ENCODE assay signal across 27 cellular contexts in the genomic region with DNA sequence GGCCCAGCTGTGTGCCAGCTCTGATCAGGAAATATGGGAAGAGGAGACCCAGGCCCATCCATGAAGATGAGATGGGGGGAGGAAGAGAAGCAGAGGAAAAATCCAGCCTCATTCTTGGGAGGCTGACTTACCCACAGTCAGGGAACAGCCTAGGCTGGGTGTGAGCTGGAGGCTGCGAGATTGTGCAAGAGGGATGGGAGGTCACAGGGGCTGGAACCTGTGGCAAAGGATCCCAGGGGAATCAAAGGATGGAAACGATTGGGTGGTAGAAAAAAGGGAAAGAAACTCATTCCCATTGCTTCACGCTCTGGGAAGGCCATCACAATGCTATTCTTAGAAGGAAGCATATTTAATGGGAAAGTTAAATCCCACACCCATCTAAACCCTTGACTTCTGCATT. TPM values are rescaled to one million over a fixed set of nuclear protein-coding genes. Genes with fewer than 3 reads are reported as not detected.
DNase-seq lines count a peak whose midpoint lies in the region; ATAC-seq and TF ChIP-seq lines count a peak whose summit lies in the region.
"Had no signal": no experiment of that assay in that cellular context is flagged by ENCODE, and none has a peak within 500 bp of the region (broad histone marks: within the 10 kb centered on the region; RNA-seq: fewer than 3 reads in every experiment).

No MANE protein-coding gene starts in this region.

- H3K4me2 ChIP-seq in mammary epithelial cell (ENCODE audit: insufficient read depth, low read depth, low read length) (no peak overlapping the region), mesenchymal stem cell (ENCODE audit: low read length, poor library complexity, severe bottlenecking) (no peak overlapping the region)

- POLR2A ChIA-PET in MCF 10A (lab: Yijun Ruan, JAX) = no interaction called here

- no peaks in the 10 kb centered on the region for H3K79me2 ChIP-seq in mammary epithelial cell (ENCODE audit: insufficient read depth, low read length)

- H2BK12ac ChIP-seq in mesenchymal stem cell (ENCODE audit: low read length in 2 of 2) = no peak overlapping the region

- no peak overlapping the region for H2BK5ac ChIP-seq in mesenchymal stem cell (ENCODE audit: low read depth, low read length, poor library complexity, severe bottlenecking)

- H2AFZ ChIP-seq in mammary epithelial cell (ENCODE audit: low read depth, low read length) (no peak overlapping the region), mesenchymal stem cell (ENCODE audit: low read depth, low read length) (no peak overlapping the region)

- no peak overlapping the region for H2BK15ac ChIP-seq in mesenchymal stem cell (ENCODE audit: low read depth, poor library complexity, severe bottlenecking)

- no peaks in the 10 kb centered on the region for H3K9me3 Mint-ChIP-seq in MCF 10A (ENCODE audit: unreplicated experiment)
- H3K9me3 Mint-ChIP-seq: activated B cell treated with CpG ODN at 0.5 μM for 24 hours; activated CD8-positive, alpha-beta T cell treated with anti-CD3 and anti-CD28 coated beads for 36 hours; activated naive CD4-positive, alpha-beta T cell treated with anti-CD3 and anti-CD28 coated beads, Interleukin-2, amount 50 U/mL, for 24 hours; activated T-cell treated with anti-CD3 and anti-CD28 coated beads, Interleukin-2, amount 50 U/mL, for 4 hours; T-helper 2 cell treated with Interferon-gamma antibody and Interleukin-4, amounts not matched to agents 5 μg/mL and 100 μg/mL, for 36 hours had no signal

- H2AK5ac ChIP-seq in mesenchymal stem cell (ENCODE audit: low read length, severe bottlenecking) = no peak overlapping the region

- DNase-seq in MCF 10A (ENCODE audit: unreplicated experiment) (peak; percentile 47), mammary epithelial cell (no peak), fibroblast of pulmonary artery (ENCODE audit: low read depth) (peak; percentile 29), mesenchymal stem cell (peak; percentile 36), aorta (peak in 1 of 2 donors; percentile 82)
- DNase-seq: activated B cell treated with CpG ODN at 0.5 μM for 24 hours; activated CD8-positive, alpha-beta T cell treated with anti-CD3 and anti-CD28 coated beads for 36 hours; activated T-cell treated with anti-CD3 and anti-CD28 coated beads, Interleukin-2, amount 50 U/mL, for 4 hours; colonic mucosa; MM.1S; NCI-H1694 treated with DMSO at 0.1 percent for 48 hours; NCI-H226; retina; stimulated activated CD4-positive, alpha-beta T cell treated with anti-CD3 and anti-CD28 coated beads, Interleukin-1b, Interleukin-23, amount 100 ng/mL, for 48 hours; stimulated activated naive CD4-positive, alpha-beta T cell; trophoblast cell had no signal

- no peak for TF ChIP-seq CTCF in MCF 10A (IDR thresholded peaks at IDR 0.05; ENCODE audit: unreplicated experiment)
- TF ChIP-seq CTCF in mammary epithelial cell (conservative IDR thresholded peaks at IDR 0.05 in 1 of 2, IDR thresholded peaks at IDR 0.05 in 1 of 2; ENCODE audit: extremely low read depth in 1 of 2, insufficient read depth in 1 of 2, low read depth in 1 of 2, low read length in 2 of 2) = no peak
- no peak for TF ChIP-seq CTCF in fibroblast of pulmonary artery (IDR thresholded peaks at IDR 0.05; ENCODE audit: low read length, missing control alignments)

- no peaks in the 10 kb centered on the region for H3K36me3 Mint-ChIP-seq in MCF 10A (ENCODE audit: insufficient read depth, unreplicated experiment)
- H3K36me3 Mint-ChIP-seq: activated naive CD4-positive, alpha-beta T cell treated with anti-CD3 and anti-CD28 coated beads, Interleukin-2, amount 50 U/mL, for 24 hours had no signal

- intact Hi-C loops in MCF 10A (cut with micrococcal nuclease) (no loop called here), mammary epithelial cell (cut with micrococcal nuclease) (no loop called here), aorta (cut with DNase I) (no loop called here)

- no peaks in the 10 kb centered on the region for H3K79me1 ChIP-seq in mesenchymal stem cell (replicated peaks; ENCODE audit: low read length, poor library complexity, severe bottlenecking)

- H4K91ac ChIP-seq in mesenchymal stem cell (ENCODE audit: low read length) = no peak overlapping the region

- H3K36me3 ChIP-seq in mammary epithelial cell (ENCODE audit: insufficient read depth, low read length) (no peaks in the 10 kb centered on the region), mesenchymal stem cell (ENCODE audit: control insufficient read depth in 1 of 2, insufficient read depth in 2 of 2, low read depth in 1 of 2, low read length in 2 of 2) (no peaks in the 10 kb centered on the region), aorta (ENCODE audit: control insufficient read depth in 1 of 2, insufficient read depth in 2 of 2, low read length in 1 of 2) (no peaks in the 10 kb centered on the region)
- H3K36me3 ChIP-seq: colonic mucosa, neutrophil had no signal

- no peak overlapping the region for H4K8ac ChIP-seq in mesenchymal stem cell (ENCODE audit: low read length)

- no peaks in the 10 kb centered on the region for H4K20me1 ChIP-seq in mammary epithelial cell (ENCODE audit: insufficient read depth, low read length)

- no peaks in the 10 kb centered on the region for H3K4me1 Mint-ChIP-seq in MCF 10A (ENCODE audit: insufficient read depth, unreplicated experiment)
- H3K4me1 Mint-ChIP-seq: activated B cell treated with CpG ODN at 0.5 μM for 24 hours; activated naive CD4-positive, alpha-beta T cell treated with anti-CD3 and anti-CD28 coated beads, Interleukin-2, amount 50 U/mL, for 24 hours had no signal

- H3K9ac ChIP-seq in mammary epithelial cell (ENCODE audit: insufficient read depth, low read length) = no peak overlapping the region
- H3K9ac ChIP-seq in mesenchymal stem cell (ENCODE audit: low read length) = no peak overlapping the region

- H3K23ac ChIP-seq in mesenchymal stem cell (ENCODE audit: low read length in 2 of 2) = no peak overlapping the region

- H3K27ac ChIP-seq in mammary epithelial cell (ENCODE audit: insufficient read depth, low read depth, low read length) (no peak overlapping the region), mesenchymal stem cell (ENCODE audit: low read length, poor library complexity, severe bottlenecking) (no peak overlapping the region), aorta (ENCODE audit: low read depth in 1 of 2, low read length in 2 of 2) (no peak overlapping the region)
- H3K27ac ChIP-seq: 22Rv1, colonic mucosa, neutrophil had no signal

- H3K27ac Mint-ChIP-seq in MCF 10A (ENCODE audit: low read depth, unreplicated experiment) = no peak overlapping the region
- H3K27ac Mint-ChIP-seq: activated B cell treated with CpG ODN at 0.5 μM for 24 hours; activated CD8-positive, alpha-beta T cell treated with anti-CD3 and anti-CD28 coated beads for 36 hours; activated naive CD4-positive, alpha-beta T cell treated with anti-CD3 and anti-CD28 coated beads, Interleukin-2, amount 50 U/mL, for 24 hours; T-helper 2 cell treated with Interferon-gamma antibody and Interleukin-4, amounts not matched to agents 5 μg/mL and 100 μg/mL, for 36 hours had no signal

- dilution Hi-C loops in mammary epithelial cell (cut with HindIII; ENCODE audit: low sequenced_read_pairs) = no loop called here

- in situ Hi-C loops in mammary epithelial cell (cut with MboI; ENCODE audit: low sequenced_read_pairs in 2 of 2) = no loop called here

- H3K4me1 ChIP-seq in mammary epithelial cell (ENCODE audit: insufficient read depth, low read length) (peaks cover 7% of the 10 kb centered on the region), mesenchymal stem cell (ENCODE audit: control insufficient read depth, insufficient read depth, low read depth, low read length) (no peaks in the 10 kb centered on the region), aorta (ENCODE audit: control insufficient read depth in 1 of 2, insufficient read depth in 2 of 2, low read length in 2 of 2) (no peaks in the 10 kb centered on the region)
- H3K4me1 ChIP-seq: colonic mucosa had no signal

- no peak overlapping the region for H3K14ac ChIP-seq in mesenchymal stem cell (ENCODE audit: low read length in 2 of 2)

- H3K4me3 ChIP-seq in mammary epithelial cell (replicated peaks in 1 of 3; ENCODE audit: insufficient read depth in 1 of 3, low read depth in 2 of 3, low read length in 3 of 3) (no peak overlapping the region), fibroblast of pulmonary artery (replicated peaks; ENCODE audit: low read depth, low read length) (no peak overlapping the region), mesenchymal stem cell (ENCODE audit: insufficient read depth in 1 of 2, low read depth in 1 of 2, low read length in 2 of 2) (no peak overlapping the region), aorta (ENCODE audit: low read length in 2 of 2) (no peak overlapping the region)
- H3K4me3 ChIP-seq: colonic mucosa had no signal

- H3K9me3 ChIP-seq in mammary epithelial cell (replicated peaks; ENCODE audit: insufficient read depth, low read length) (no peaks in the 10 kb centered on the region), mesenchymal stem cell (ENCODE audit: control insufficient read depth, low read length) (peaks cover 5% of the 10 kb centered on the region), aorta (ENCODE audit: control insufficient read depth, low read length) (no peaks in the 10 kb centered on the region)
- H3K9me3 ChIP-seq: colonic mucosa, neutrophil had no signal

- H3K27me3 ChIP-seq in mammary epithelial cell (ENCODE audit: insufficient read depth, low read length) (no peaks in the 10 kb centered on the region), mesenchymal stem cell (ENCODE audit: control insufficient read depth in 1 of 2, insufficient read depth in 1 of 2, low read length in 2 of 2) (peaks cover 7 to 44% of the 10 kb centered on the region in 2 experiments), aorta (ENCODE audit: control insufficient read depth in 1 of 2, insufficient read depth in 2 of 2, low read length in 1 of 2) (no peaks in the 10 kb centered on the region)
- H3K27me3 ChIP-seq: colonic mucosa, neutrophil had no signal

- ATAC-seq in aorta (ENCODE audit: low FRiP score) = peak; percentile 72
- ATAC-seq in HG02642 (IDR thresholded peaks at IDR 0.05; ENCODE audit: poor library complexity, unreplicated experiment) = no peak
- no peak for ATAC-seq in HG02885 (IDR thresholded peaks at IDR 0.05; ENCODE audit: poor library complexity, unreplicated experiment)
- ATAC-seq in HG03196 (IDR thresholded peaks at IDR 0.05; ENCODE audit: unreplicated experiment) = no peak
- ATAC-seq: activated CD8-positive, alpha-beta T cell treated with anti-CD3 and anti-CD28 coated beads for 36 hours; activated T-cell treated with anti-CD3 and anti-CD28 coated beads, Interleukin-2, amount 50 U/mL, for 4 hours had no signal

- H3K4ac ChIP-seq in mesenchymal stem cell (ENCODE audit: low read depth in 1 of 2, low read length in 2 of 2) = no peak overlapping the region

- no peak overlapping the region for H2BK120ac ChIP-seq in mesenchymal stem cell (ENCODE audit: low read depth, low read length)

- 73% methylated on average over 3 of the region's 3 CpGs for WGBS in mammary epithelial cell (ENCODE audit: low coverage, missing lambda C conversion rate)
- 68% methylated on average over 1 of the region's 3 CpGs for WGBS in mesenchymal stem cell
- 69 to 77% methylated on average over 3 of the region's 3 CpGs for WGBS in aorta, 2 donors

- no peak overlapping the region for H3K18ac ChIP-seq in mesenchymal stem cell (ENCODE audit: low read depth in 1 of 2, low read length in 2 of 2)

- peaks cover 18% of the 10 kb centered on the region for H3K27me3 Mint-ChIP-seq in MCF 10A (ENCODE audit: insufficient read depth, unreplicated experiment)
- H3K27me3 Mint-ChIP-seq: activated CD8-positive, alpha-beta T cell treated with anti-CD3 and anti-CD28 coated beads for 36 hours; activated naive CD4-positive, alpha-beta T cell treated with anti-CD3 and anti-CD28 coated beads, Interleukin-2, amount 50 U/mL, for 24 hours had no signal

- no peak overlapping the region for H3K4me3 Mint-ChIP-seq in MCF 10A (ENCODE audit: unreplicated experiment)
- H3K4me3 Mint-ChIP-seq: activated B cell treated with CpG ODN at 0.5 μM for 24 hours; activated CD8-positive, alpha-beta T cell treated with anti-CD3 and anti-CD28 coated beads for 36 hours; activated naive CD4-positive, alpha-beta T cell treated with anti-CD3 and anti-CD28 coated beads, Interleukin-2, amount 50 U/mL, for 24 hours; activated T-cell treated with anti-CD3 and anti-CD28 coated beads, Interleukin-2, amount 50 U/mL, for 4 hours; T-helper 2 cell treated with Interferon-gamma antibody and Interleukin-4, amounts not matched to agents 5 μg/mL and 100 μg/mL, for 36 hours had no signal

- CTCF ChIA-PET in MCF 10A (lab: Yijun Ruan, JAX) (interaction anchor here (0.7 kb wide), 1 partner anchor 365 kb away, joined by 3 read pairs; no protein-coding TSS in a partner anchor), mammary epithelial cell (lab: Charles Lee; ENCODE audit: low non-redundant PET) (no interaction called here)

- BruUV-seq in MCF 10A (replicated peaks; lab: Mats Ljungman, UMichigan) (no TSS peak), mammary epithelial cell (replicated peaks; lab: Mats Ljungman, UMichigan) (no TSS peak)

RNA-seq across cellular contexts. Expression of a gene that starts 26.7 kb away (rescaled TPM):
- not detected in 2 replicates for total RNA-seq in MCF 10A (2022)
- total RNA-seq in mammary epithelial cell = not detected
- polyA plus RNA-seq in mammary epithelial cell = not detected
- polyA minus RNA-seq in mammary epithelial cell = not detected
- polyA plus RNA-seq in mesenchymal stem cell (2013, experiment 1 of 2) = not detected
- not detected for polyA plus RNA-seq in mesenchymal stem cell (2013, experiment 2 of 2)
- 1 to 10 TPM in 1 of 2 donors, under 1 TPM in 1; 0.23 to 1.5 TPM for total RNA-seq in aorta
- not detected for polyA plus RNA-seq in aorta
- total RNA-seq: activated B cell treated with CpG ODN at 0.5 μM for 24 hours; activated CD8-positive, alpha-beta T cell treated with anti-CD3 and anti-CD28 coated beads for 36 hours; activated T-cell treated with anti-CD3 and anti-CD28 coated beads, Interleukin-2, amount 50 U/mL, for 4 hours; glomerular endothelial cell; liver; SK-MEL-5 had no signal
- polyA plus RNA-seq: BJ, liver had no signal

RNA-seq across cellular contexts. Expression of a gene that starts 43.0 kb away (rescaled TPM):
- total RNA-seq in MCF 10A (2022) (not detected in 2 replicates), mammary epithelial cell (not detected), aorta (100 to 1,000 TPM in 1 of 2 donors, 10 to 100 TPM in 1; 83.0 to 131 TPM)
- polyA plus RNA-seq in mammary epithelial cell (not detected), aorta (100 to 1,000 TPM in 1 of 2 donors, 10 to 100 TPM in 1; 76.7 to 105 TPM)
- polyA minus RNA-seq in mammary epithelial cell = not detected
- polyA plus RNA-seq in mesenchymal stem cell (2013, experiment 1 of 2) = 7.5 TPM
- polyA plus RNA-seq in mesenchymal stem cell (2013, experiment 2 of 2) = 7.5 TPM
- total RNA-seq: activated CD8-positive, alpha-beta T cell treated with anti-CD3 and anti-CD28 coated beads for 36 hours; SK-MEL-5 had no signal

Comparison
In these comparisons a context has a peak if more than half of its experiments do, and no peak if none do; other contexts are left out.
1. RNA of a gene that starts 43.0 kb away (total RNA-seq): 83.0 to 131 TPM in aorta; not detected in MCF 10A and not detected in mammary epithelial cell; every median in the first group is over 10 times any median in the second.